ENCODE assay signal across 11 cellular contexts in genomic region chr22:39567135-39567946, GRCh38. TPM values are rescaled to one million over a fixed set of nuclear protein-coding genes. Genes with fewer than 3 reads are reported as not detected.
DNase-seq lines count a peak whose midpoint lies in the region; ATAC-seq and TF ChIP-seq lines count a peak whose summit lies in the region.
"Had no signal": no experiment of that assay in that cellular context is flagged by ENCODE, and none has a peak within 500 bp of the region (broad histone marks: within the 10 kb centered on the region; RNA-seq: fewer than 3 reads in every experiment).

No MANE protein-coding gene starts in this region.

- ATAC-seq in CD8-positive, alpha-beta T cell: peak; percentile 83
- peak; percentile 90 to 98 (median 95) for ATAC-seq in T-cell (replicated peaks in 1 of 4)
- peak; percentile 53 to 74 (median 67) for ATAC-seq in natural killer cell
- ATAC-seq in GM19452 (IDR thresholded peaks at IDR 0.05; ENCODE audit: unreplicated experiment): no peak
- ATAC-seq in HG02870 (IDR thresholded peaks at IDR 0.05; ENCODE audit: unreplicated experiment): no peak
- no peak for ATAC-seq in HG02938 (IDR thresholded peaks at IDR 0.05; ENCODE audit: unreplicated experiment)

- H3K4me3 Mint-ChIP-seq in CD8-positive, alpha-beta T cell: peak overlapping the region; percentile 46
- peak overlapping the region; percentile 7 to 64 (median 18) for H3K4me3 Mint-ChIP-seq in T-cell
- H3K4me3 Mint-ChIP-seq in activated T-helper 2 cell treated with anti-CD3 and anti-CD28 coated beads, Interferon-gamma antibody, Interleukin-2, Interleukin-4, amounts not matched to agents 10 μg/mL and 5 μg/mL and 100 μg/mL, durations not matched to agents 14 hours and 24 hours and 36 hours (ENCODE audit: low read depth): no peak overlapping the region
- no peak overlapping the region for H3K4me3 Mint-ChIP-seq in natural killer cell

- POLR2A ChIA-PET in CD8-positive, alpha-beta T cell (lab: Charles Lee): no interaction called here
- POLR2A ChIA-PET in T-cell (lab: Charles Lee): interaction anchor here in 1 of 2 donors (0.6 kb wide), 1 partner anchor 57 kb away, joined by 5 read pairs; no protein-coding TSS in a partner anchor

- peak overlapping the region; percentile 33 for H3K4me3 ChIP-seq in CD8-positive, alpha-beta T cell (ENCODE audit: low read depth, low read length)

- TF ChIP-seq CTCF in CD8-positive, alpha-beta T cell (IDR thresholded peaks at IDR 0.05): no peak
- no peak for TF ChIP-seq CTCF in natural killer cell (IDR thresholded peaks at IDR 0.05)

- peak overlapping the region; percentile 11 for H3K27ac Mint-ChIP-seq in CD8-positive, alpha-beta T cell
- H3K27ac Mint-ChIP-seq in T-cell (peak overlapping the region; percentile 50 to 82), natural killer cell (peak overlapping the region in 1 of 2 donors; percentile 13)
- H3K27ac Mint-ChIP-seq in activated T-helper 2 cell treated with anti-CD3 and anti-CD28 coated beads, Interferon-gamma antibody, Interleukin-2, Interleukin-4, amounts not matched to agents 10 μg/mL and 5 μg/mL and 100 μg/mL, durations not matched to agents 14 hours and 24 hours and 36 hours: no peak overlapping the region

- H3K9me3 ChIP-seq in CD8-positive, alpha-beta T cell (ENCODE audit: low read length): no peaks in the 10 kb centered on the region

- H3K4me1 ChIP-seq in CD8-positive, alpha-beta T cell (ENCODE audit: insufficient read depth, low read length): peaks cover 14% of the 10 kb centered on the region

- intact Hi-C loops in CD8-positive, alpha-beta T cell (cut with DNase I, micrococcal nuclease): no loop called here
- intact Hi-C loops in activated T-helper 2 cell treated with anti-CD3 and anti-CD28 coated beads, Interferon-gamma antibody, Interleukin-2, Interleukin-4, amounts not matched to agents 10 μg/mL and 5 μg/mL and 100 μg/mL, durations not matched to agents 14 hours and 24 hours and 36 hours (cut with micrococcal nuclease): no loop called here
- intact Hi-C loops in natural killer cell (cut with micrococcal nuclease): no loop called here

- no peaks in the 10 kb centered on the region for H3K27me3 Mint-ChIP-seq in CD8-positive, alpha-beta T cell (ENCODE audit: low read depth)
- H3K27me3 Mint-ChIP-seq in T-cell (no peaks in the 10 kb centered on the region), natural killer cell (ENCODE audit: low read depth in 2 of 2) (no peaks in the 10 kb centered on the region)
- H3K27me3 Mint-ChIP-seq in activated T-helper 2 cell treated with anti-CD3 and anti-CD28 coated beads, Interferon-gamma antibody, Interleukin-2, Interleukin-4, amounts not matched to agents 10 μg/mL and 5 μg/mL and 100 μg/mL, durations not matched to agents 14 hours and 24 hours and 36 hours (ENCODE audit: low read depth): peaks cover 3% of the 10 kb centered on the region

- no peaks in the 10 kb centered on the region for H3K36me3 ChIP-seq in CD8-positive, alpha-beta T cell (ENCODE audit: insufficient read depth, low read length)

- no peak overlapping the region for H3K27ac ChIP-seq in CD8-positive, alpha-beta T cell (ENCODE audit: low read depth, low read length)

- H3K27me3 ChIP-seq in CD8-positive, alpha-beta T cell (ENCODE audit: insufficient read depth, low read length): no peaks in the 10 kb centered on the region

- peak in 6 of 7 experiments; percentile 26 to 77 (median 44) for DNase-seq in CD8-positive, alpha-beta T cell
- DNase-seq in T-cell: peak; percentile 19 to 67 (median 44)
- DNase-seq in activated T-helper 2 cell treated with anti-CD3 and anti-CD28 coated beads, Interferon-gamma antibody, Interleukin-2, Interleukin-4, amounts not matched to agents 10 μg/mL and 5 μg/mL and 100 μg/mL, durations not matched to agents 14 hours and 24 hours and 36 hours (ENCODE audit: low spot score): peak; percentile 41
- no peak for DNase-seq in natural killer cell
- no peak for DNase-seq in glomerular visceral epithelial cell (ENCODE audit: extremely low spot score)
- DNase-seq: AML-193, head of caudate nucleus, NCI-H524 treated with DMSO at 0.1 percent for 48 hours had no signal

- no peaks in the 10 kb centered on the region for H3K36me3 Mint-ChIP-seq in CD8-positive, alpha-beta T cell
- no peaks in the 10 kb centered on the region for H3K36me3 Mint-ChIP-seq in T-cell
- H3K36me3 Mint-ChIP-seq in activated T-helper 2 cell treated with anti-CD3 and anti-CD28 coated beads, Interferon-gamma antibody, Interleukin-2, Interleukin-4, amounts not matched to agents 10 μg/mL and 5 μg/mL and 100 μg/mL, durations not matched to agents 14 hours and 24 hours and 36 hours (ENCODE audit: low read depth): no peaks in the 10 kb centered on the region
- H3K36me3 Mint-ChIP-seq in natural killer cell: no peaks in the 10 kb centered on the region

- no peaks in the 10 kb centered on the region for H3K9me3 Mint-ChIP-seq in CD8-positive, alpha-beta T cell
- H3K9me3 Mint-ChIP-seq in T-cell (peaks cover 0 to 8% (median 0%) of the 10 kb centered on the region in 3 donors), natural killer cell (peaks cover 7% of the 10 kb centered on the region in 2 donors)
- peaks cover 8% of the 10 kb centered on the region for H3K9me3 Mint-ChIP-seq in activated T-helper 2 cell treated with anti-CD3 and anti-CD28 coated beads, Interferon-gamma antibody, Interleukin-2, Interleukin-4, amounts not matched to agents 10 μg/mL and 5 μg/mL and 100 μg/mL, durations not matched to agents 14 hours and 24 hours and 36 hours

- CTCF ChIA-PET in CD8-positive, alpha-beta T cell (lab: Charles Lee): interaction anchor here (0.9 to 2.1 kb wide), 3 partner anchors 318 to 457 kb away, joined by 3 to 10 read pairs (median 4); no protein-coding TSS in a partner anchor
- CTCF ChIA-PET in T-cell (lab: Charles Lee): interaction anchor here in 1 of 2 donors (0.8 to 1.1 kb wide), 2 partner anchors 457 to 469 kb away, joined by 3 read pairs; no protein-coding TSS in a partner anchor

- peaks cover 17% of the 10 kb centered on the region for H3K4me1 Mint-ChIP-seq in CD8-positive, alpha-beta T cell (ENCODE audit: low read depth)
- H3K4me1 Mint-ChIP-seq in T-cell: peaks cover 16 to 26% (median 21%) of the 10 kb centered on the region in 3 donors
- H3K4me1 Mint-ChIP-seq in activated T-helper 2 cell treated with anti-CD3 and anti-CD28 coated beads, Interferon-gamma antibody, Interleukin-2, Interleukin-4, amounts not matched to agents 10 μg/mL and 5 μg/mL and 100 μg/mL, durations not matched to agents 14 hours and 24 hours and 36 hours (ENCODE audit: low read depth): peaks cover 11% of the 10 kb centered on the region
- H3K4me1 Mint-ChIP-seq in natural killer cell: peaks cover 0 to 25% of the 10 kb centered on the region in 2 donors

RNA-seq across cellular contexts. Expression of gene CACNA1I, which starts 3.2 kb away (rescaled TPM):
- total RNA-seq in CD8-positive, alpha-beta T cell: 1 to 10 TPM; 5.5 to 5.9 TPM
- 10 to 100 TPM; 16.1 to 32.9 (median 28.8) TPM for total RNA-seq in T-cell
- total RNA-seq in activated T-helper 2 cell treated with anti-CD3 and anti-CD28 coated beads, Interferon-gamma antibody, Interleukin-2, Interleukin-4, amounts not matched to agents 10 μg/mL and 5 μg/mL and 100 μg/mL, durations not matched to agents 14 hours and 24 hours and 36 hours: 0.09 TPM in 2 replicates
- under 1 TPM; 0.05 to 0.83 (median 0.72) TPM for total RNA-seq in natural killer cell

RNA-seq across cellular contexts. Expression of gene RPS19BP1, which starts 34.8 kb away (rescaled TPM):
- 10 to 100 TPM; 69.0 to 70.5 TPM for total RNA-seq in CD8-positive, alpha-beta T cell
- total RNA-seq in T-cell: 10 to 100 TPM; 42.4 to 76.8 (median 73.5) TPM
- total RNA-seq in activated T-helper 2 cell treated with anti-CD3 and anti-CD28 coated beads, Interferon-gamma antibody, Interleukin-2, Interleukin-4, amounts not matched to agents 10 μg/mL and 5 μg/mL and 100 μg/mL, durations not matched to agents 14 hours and 24 hours and 36 hours: 76.9 and 78.4 TPM in 2 replicates
- total RNA-seq in natural killer cell: 10 to 100 TPM; 56.7 to 66.5 (median 61.3) TPM

RNA-seq across cellular contexts. Expression of gene ATF4, which starts 47.0 kb away (rescaled TPM):
- total RNA-seq in CD8-positive, alpha-beta T cell: 100 to 1,000 TPM; 327 to 329 TPM
- total RNA-seq in T-cell (100 to 1,000 TPM; 236 to 371 (median 327) TPM), natural killer cell (100 to 1,000 TPM; 235 to 242 (median 238) TPM)
- 339 and 348 TPM in 2 replicates for total RNA-seq in activated T-helper 2 cell treated with anti-CD3 and anti-CD28 coated beads, Interferon-gamma antibody, Interleukin-2, Interleukin-4, amounts not matched to agents 10 μg/mL and 5 μg/mL and 100 μg/mL, durations not matched to agents 14 hours and 24 hours and 36 hours

Comparison
In these comparisons a context has a peak if more than half of its experiments do, and no peak if none do; other contexts are left out.
1. ATAC-seq: peak in CD8-positive, alpha-beta T cell (single experiment), T-cell (4 of 4) and natural killer cell (3 of 3); none in GM19452 (single experiment), HG02870 (single experiment) and HG02938 (single experiment).
2. DNase-seq: peak in CD8-positive, alpha-beta T cell (6 of 7), T-cell (34 of 34) and activated T-helper 2 cell treated with anti-CD3 and anti-CD28 coated beads, Interferon-gamma antibody, Interleukin-2, Interleukin-4, amounts not matched to agents 10 μg/mL and 5 μg/mL and 100 μg/mL, durations not matched to agents 14 hours and 24 hours and 36 hours (single experiment); none in natural killer cell (single experiment) and glomerular visceral epithelial cell (single experiment).
3. H3K4me3 Mint-ChIP-seq: peak in CD8-positive, alpha-beta T cell (single experiment) and T-cell (3 of 3); none in activated T-helper 2 cell treated with anti-CD3 and anti-CD28 coated beads, Interferon-gamma antibody, Interleukin-2, Interleukin-4, amounts not matched to agents 10 μg/mL and 5 μg/mL and 100 μg/mL, durations not matched to agents 14 hours and 24 hours and 36 hours (single experiment) and natural killer cell (single experiment).